Comparison of ENCODE assay signal across 1 cellular context in genomic region chr2:26757873-26758789, GRCh38.
TF ChIP-seq lines count a peak whose summit lies in the region.

No MANE protein-coding gene starts in this region.

TF ChIP-seq in K562, 482 proteins besides CTCF, POLR2A, EP300 and RAD21 (continued from another document and continues in another):
- TF ChIP-seq TFAP4 (CRISPR knock-in tag; IDR thresholded peaks at IDR 0.05; ENCODE audit: borderline replicate concordance) (no peak), TCF7 (IDR thresholded peaks at IDR 0.05; ENCODE audit: borderline replicate concordance) (no peak), NBN (IDR thresholded peaks at IDR 0.05; ENCODE audit: low read depth) (peak; percentile 58), HDAC8 (tag; IDR thresholded peaks at IDR 0.05) (peak; percentile 93), TFE3 (CRISPR knock-in tag; IDR thresholded peaks at IDR 0.05) (peak; percentile 2; the same call in 1 of the 2 replicates), TAF9B (IDR thresholded peaks at IDR 0.05; ENCODE audit: partially characterized antibody) (peak; percentile 72), ZBTB5 (IDR thresholded peaks at IDR 0.05) (no peak), HBP1 (CRISPR knock-in tag; IDR thresholded peaks at IDR 0.05) (peak; percentile 52; the same call in 1 of the 2 replicates), ZNF23 (CRISPR knock-in tag; IDR thresholded peaks at IDR 0.05) (no peak), SAFB (IDR thresholded peaks at IDR 0.05; ENCODE audit: borderline replicate concordance, low read depth, low read length) (no peak), FOSL1 (tag; conservative IDR thresholded peaks at IDR 0.05) (peak; percentile 98), AFF1 (IDR thresholded peaks at IDR 0.05; ENCODE audit: low read depth in 1 of 2, partially characterized antibody in 2 of 2) (peak in 1 of 2 experiments; percentile 82), EP400 (IDR thresholded peaks at IDR 0.05) (peak; percentile 85), SAFB2 (IDR thresholded peaks at IDR 0.05; ENCODE audit: borderline replicate concordance, low read depth, low read length, severe bottlenecking) (no peak), SMAD2 (IDR thresholded peaks at IDR 0.05; ENCODE audit: low read depth, low read length) (no peak), ZNF121 (CRISPR knock-in tag; conservative IDR thresholded peaks at IDR 0.05) (no peak), MGA (IDR thresholded peaks at IDR 0.05) (peak; percentile 67), CREM (IDR thresholded peaks at IDR 0.05; ENCODE audit: low read depth) (peak; percentile 66), TEAD1 (CRISPR knock-in tag; IDR thresholded peaks at IDR 0.05) (peak; percentile 90 to 99), JUN (IDR thresholded peaks at IDR 0.05; ENCODE audit: borderline replicate concordance, low read depth, low read length) (peak; percentile 92), JUN (CRISPR knock-in tag; IDR thresholded peaks at IDR 0.05; ENCODE audit: borderline replicate concordance) (peak; percentile 95; the same call in 1 of the 2 replicates), ZNF165 (CRISPR knock-in tag; IDR thresholded peaks at IDR 0.05; ENCODE audit: borderline replicate concordance) (peak; percentile 71; the same call in 1 of the 2 replicates), HSF4 (CRISPR knock-in tag; IDR thresholded peaks at IDR 0.05; ENCODE audit: borderline replicate concordance) (no peak), MAFG (tag; conservative IDR thresholded peaks at IDR 0.05) (no peak), PML (IDR thresholded peaks at IDR 0.05; ENCODE audit: low read length) (no peak), KLF1 (tag; IDR thresholded peaks at IDR 0.05) (0 out of 2 replicates have a peak, but pooled peaks have one; percentile 67), ATF1 (CRISPR knock-in tag; IDR thresholded peaks at IDR 0.05) (no peak), ATF1 (tag; IDR thresholded peaks at IDR 0.05) (peak; percentile 75; the same call in 1 of the 2 replicates), ZBTB9 (CRISPR knock-in tag; IDR thresholded peaks at IDR 0.05) (peak; percentile 87), ASH1L (IDR thresholded peaks at IDR 0.05; ENCODE audit: borderline replicate concordance, low read depth, partially characterized antibody) (peak; percentile 43), MITF (IDR thresholded peaks at IDR 0.05) (no peak), PHF20 (IDR thresholded peaks at IDR 0.05; ENCODE audit: partially characterized antibody) (no peak)
